ENCODE assay signal across 23 cellular contexts in the genomic region with DNA sequence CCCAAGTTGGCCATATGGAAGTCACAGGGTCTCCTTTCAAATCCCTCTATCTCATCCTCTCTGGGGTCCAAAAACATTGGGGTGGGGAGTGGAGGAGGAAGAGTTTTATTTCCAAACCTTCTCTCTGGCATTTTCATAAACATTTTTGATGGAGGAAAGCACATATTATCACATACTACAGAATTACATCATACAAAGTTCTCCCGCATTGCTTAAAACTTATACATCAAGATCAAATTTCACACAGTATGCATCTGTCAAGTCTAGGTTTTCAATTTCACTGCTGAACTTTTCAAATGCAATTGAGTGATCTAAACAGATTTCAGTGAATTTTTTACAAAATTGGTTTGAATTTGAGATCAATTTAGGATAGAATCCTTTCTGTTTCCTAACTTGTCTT.
"Had no signal": no experiment of that assay in that cellular context is flagged by ENCODE, and none has a peak within 500 bp of the region (broad histone marks: within the 10 kb centered on the region; RNA-seq: fewer than 3 reads in every experiment).

No MANE protein-coding gene starts in this region.

- H3K4me3 ChIP-seq: colonic mucosa, esophagus muscularis mucosa, gastroesophageal sphincter, mucosa of descending colon, tibial nerve, uterus had no signal

- H3K4me1 Mint-ChIP-seq: central memory CD8-positive, alpha-beta T cell had no signal

- H3K4me3 Mint-ChIP-seq: activated naive CD4-positive, alpha-beta T cell treated with anti-CD3 and anti-CD28 coated beads, Interleukin-2, amount 50 U/mL, for 24 hours; central memory CD8-positive, alpha-beta T cell; memory B cell; stimulated activated effector memory CD8-positive, alpha-beta T cell treated with anti-CD3 and anti-CD28 coated beads, Interleukin-12 subunit alpha, Interleukin-12 subunit beta, amount 100 ng/mL, for 72 hours; stimulated activated naive CD8-positive, alpha-beta T cell treated with anti-CD3 and anti-CD28 coated beads, Interleukin-15, amount 100 ng/mL, for 72 hours had no signal

- H3K9me3 Mint-ChIP-seq: activated naive CD4-positive, alpha-beta T cell treated with anti-CD3 and anti-CD28 coated beads, Interleukin-2, amount 50 U/mL, for 24 hours; central memory CD8-positive, alpha-beta T cell; memory B cell; stimulated activated effector memory CD8-positive, alpha-beta T cell treated with anti-CD3 and anti-CD28 coated beads, Interleukin-12 subunit alpha, Interleukin-12 subunit beta, amount 100 ng/mL, for 72 hours; stimulated activated naive CD8-positive, alpha-beta T cell treated with anti-CD3 and anti-CD28 coated beads, Interleukin-15, amount 100 ng/mL, for 72 hours had no signal

- H3K36me3 Mint-ChIP-seq: activated naive CD4-positive, alpha-beta T cell treated with anti-CD3 and anti-CD28 coated beads, Interleukin-2, amount 50 U/mL, for 24 hours; memory B cell; stimulated activated effector memory CD8-positive, alpha-beta T cell treated with anti-CD3 and anti-CD28 coated beads, Interleukin-12 subunit alpha, Interleukin-12 subunit beta, amount 100 ng/mL, for 72 hours had no signal

- H3K27me3 ChIP-seq: colonic mucosa, uterus had no signal

- H3K27ac Mint-ChIP-seq: activated naive CD4-positive, alpha-beta T cell treated with anti-CD3 and anti-CD28 coated beads, Interleukin-2, amount 50 U/mL, for 24 hours; memory B cell; stimulated activated effector memory CD8-positive, alpha-beta T cell treated with anti-CD3 and anti-CD28 coated beads, Interleukin-12 subunit alpha, Interleukin-12 subunit beta, amount 100 ng/mL, for 72 hours; stimulated activated naive CD8-positive, alpha-beta T cell treated with anti-CD3 and anti-CD28 coated beads, Interleukin-15, amount 100 ng/mL, for 72 hours had no signal

- H3K36me3 ChIP-seq: colonic mucosa, esophagus muscularis mucosa, gastroesophageal sphincter, tibial nerve, uterus, WERI-Rb-1 had no signal

- ATAC-seq: gastroesophageal sphincter; left cardiac atrium; mucosa of descending colon; sciatic nerve; stimulated activated effector memory CD8-positive, alpha-beta T cell treated with anti-CD3 and anti-CD28 coated beads, Interleukin-12 subunit alpha, Interleukin-12 subunit beta, amount 100 ng/mL, for 72 hours; stimulated activated naive CD8-positive, alpha-beta T cell treated with anti-CD3 and anti-CD28 coated beads, Interleukin-15, amount 100 ng/mL, for 72 hours had no signal

- H3K9me3 ChIP-seq: colonic mucosa, esophagus muscularis mucosa, gastroesophageal sphincter, mucosa of descending colon, tibial nerve, uterus had no signal

- H3K4me1 ChIP-seq: colonic mucosa, uterus had no signal

- H3K27ac ChIP-seq: colonic mucosa, esophagus muscularis mucosa, gastroesophageal sphincter, tibial nerve, uterus, WERI-Rb-1 had no signal

- DNase-seq: activated CD4-positive, CD25-positive, alpha-beta regulatory T cell treated with anti-CD3 and anti-CD28 coated beads, Interleukin-2, amount 50 U/mL, for 72 hours; activated gamma-delta T cell treated with Interleukin-2 at 50 U/mL for 16 hours; activated T-cell treated with anti-CD3 and anti-CD28 coated beads, Interleukin-2, amount 50 U/mL, for 1 hour; aorta; colonic mucosa; hypothalamus; islet precursor cell; left cardiac atrium; mucosa of descending colon; nucleus accumbens; small intestine; stimulated activated CD4-positive, alpha-beta T cell treated with anti-CD3 and anti-CD28 coated beads, Interleukin-2, amount 100 ng/mL, for 24 hours; stimulated activated naive CD8-positive, alpha-beta T cell treated with anti-CD3 and anti-CD28 coated beads, Interleukin-15, amount 100 ng/mL, for 72 hours; uterus; WERI-Rb-1 had no signal
